21 cellular contexts compared by ENCODE assay signal in genomic region chr11:78459738-78460137, GRCh38. TPM values are rescaled to one million over a fixed set of nuclear protein-coding genes. Genes with fewer than 3 reads are reported as not detected.
DNase-seq lines count a peak whose midpoint lies in the region; ATAC-seq, FAIRE-seq and TF ChIP-seq lines count a peak whose summit lies in the region.
"Had no signal": no experiment of that assay in that cellular context is flagged by ENCODE, and none has a peak within 500 bp of the region (broad histone marks: within the 10 kb centered on the region; RNA-seq: fewer than 3 reads in every experiment).

No MANE protein-coding gene starts in this region.

- TF ChIP-seq CTCF in WTC11 (IDR thresholded peaks at IDR 0.05) (no peak), endothelial cell (IDR thresholded peaks at IDR 0.05; ENCODE audit: unreplicated experiment) (no peak), adrenal gland (IDR thresholded peaks at IDR 0.05) (no peak)

- H3K36me3 Mint-ChIP-seq in WTC11 (peaks cover 34% of the 10 kb centered on the region), endothelial cell (ENCODE audit: low read depth, unreplicated experiment) (peaks cover 23% of the 10 kb centered on the region), naive B cell (peaks cover 26 to 28% of the 10 kb centered on the region in 2 donors)

- intact Hi-C loops in adrenal gland (cut with DNase I): no loop called here

- no peak for DNase-seq in GM12892 (ENCODE audit: insufficient read length)
- no peak for DNase-seq in WTC11 (ENCODE audit: low spot score)
- no peak for DNase-seq in endothelial cell (ENCODE audit: low spot score)
- no peak for DNase-seq in naive B cell
- DNase-seq in adrenal gland: no peak
- DNase-seq in activated T-cell treated with anti-CD3 and anti-CD28 coated beads, Interleukin-2, amount 50 U/mL, for 1 hour: no peak
- DNase-seq in DMS53 (lab: John Stamatoyannopoulos, UW): no peak
- DNase-seq: BE2C; C1 segment of cervical spinal cord; CD4-positive, CD25-positive, alpha-beta regulatory T cell; CD8-positive, alpha-beta memory T cell; COR-L47; DMS 273 treated with DMSO at 0.1 percent for 48 hours; DMS79; GDM1; HCEC 1CT; KBM-7 had no signal

- H3K4me3 Mint-ChIP-seq in WTC11: no peak overlapping the region
- H3K4me3 Mint-ChIP-seq in endothelial cell (ENCODE audit: unreplicated experiment): peak overlapping the region; percentile 47
- H3K4me3 Mint-ChIP-seq in naive B cell: no peak overlapping the region
- H3K4me3 Mint-ChIP-seq: CD4-positive, CD25-positive, alpha-beta regulatory T cell; CD8-positive, alpha-beta memory T cell; GM23338; IgD-negative memory B cell had no signal

- 94 to 97% (median 95%) methylated on average over 4 of the region's 4 CpGs for WGBS in adrenal gland, 4 donors

- H3K4me3 ChIP-seq in adrenal gland: no peak overlapping the region
- H3K4me3 ChIP-seq: GM23338 had no signal

- H3K27ac Mint-ChIP-seq in WTC11: peak overlapping the region; percentile 55; the same call in 1 of the 2 replicates
- H3K27ac Mint-ChIP-seq in endothelial cell (ENCODE audit: unreplicated experiment): no peak overlapping the region
- H3K27ac Mint-ChIP-seq in naive B cell: peak overlapping the region in 5 of 6 donors; percentile 12 to 71 (median 35)

- H3K9me3 Mint-ChIP-seq in WTC11: no peaks in the 10 kb centered on the region
- H3K9me3 Mint-ChIP-seq in endothelial cell (ENCODE audit: unreplicated experiment): no peaks in the 10 kb centered on the region
- H3K9me3 Mint-ChIP-seq in naive B cell: peaks cover 0 to 6% (median 2%) of the 10 kb centered on the region in 7 donors
- H3K9me3 Mint-ChIP-seq: CD8-positive, alpha-beta memory T cell; GM23338 had no signal

- no peak for ATAC-seq in WTC11
- no peak for ATAC-seq in naive B cell (ENCODE audit: low read depth in 2 of 2)
- ATAC-seq in HG03520 (IDR thresholded peaks at IDR 0.05; ENCODE audit: unreplicated experiment): no peak
- ATAC-seq: GM23338, HepG2 had no signal

- H3K9me3 ChIP-seq in adrenal gland (replicated peaks in 1 of 3): no peaks in the 10 kb centered on the region
- H3K9me3 ChIP-seq: BE2C had no signal

- CTCF ChIA-PET in WTC11 (lab: Charles Lee): no interaction called here

- H3K27ac ChIP-seq in adrenal gland: no peak overlapping the region

- H3K4me1 ChIP-seq in adrenal gland (replicated peaks in 1 of 2): no peaks in the 10 kb centered on the region

- H3K27me3 Mint-ChIP-seq in WTC11 (ENCODE audit: low read depth) (no peaks in the 10 kb centered on the region), endothelial cell (ENCODE audit: unreplicated experiment) (peaks cover 5% of the 10 kb centered on the region), naive B cell (no peaks in the 10 kb centered on the region)
- H3K27me3 Mint-ChIP-seq: CD4-positive, CD25-positive, alpha-beta regulatory T cell; CD8-positive, alpha-beta memory T cell; IgD-negative memory B cell had no signal

- peak; percentile 14 for FAIRE-seq in GM12892 (lab: Jason Lieb, UNC)
- FAIRE-seq: HepG2 had no signal

- H3K36me3 ChIP-seq in adrenal gland (replicated peaks in 1 of 2): no peaks in the 10 kb centered on the region

- POLR2A ChIA-PET in WTC11 (lab: Charles Lee): no interaction called here

- no peak for TF ChIP-seq POLR2A in GM12892 (IDR thresholded peaks at IDR 0.05; ENCODE audit: low read depth, low read length)
- no peak for TF ChIP-seq POLR2A in adrenal gland (IDR thresholded peaks at IDR 0.05)

- H3K4me1 Mint-ChIP-seq in WTC11 (no peaks in the 10 kb centered on the region), endothelial cell (ENCODE audit: unreplicated experiment) (peaks cover 4% of the 10 kb centered on the region), naive B cell (peaks cover 7 to 21% (median 19%) of the 10 kb centered on the region in 3 donors)
- H3K4me1 Mint-ChIP-seq: GM23338 had no signal

- H3K27me3 ChIP-seq in adrenal gland: no peaks in the 10 kb centered on the region
- H3K27me3 ChIP-seq: BE2C had no signal

TF ChIP-seq in WTC11, 78 proteins besides CTCF, POLR2A, EP300 and RAD21:
- TF ChIP-seq NR1H2 (CRISPR knock-in tag; IDR thresholded peaks at IDR 0.05): no peak
- TF ChIP-seq ATF1 (CRISPR knock-in tag; IDR thresholded peaks at IDR 0.05): no peak
- TF ChIP-seq OVOL2 (CRISPR knock-in tag; IDR thresholded peaks at IDR 0.05; ENCODE audit: borderline replicate concordance): no peak
- TF ChIP-seq SMAD4 (CRISPR knock-in tag; IDR thresholded peaks at IDR 0.05): no peak
- no peak for TF ChIP-seq KAT7 (CRISPR knock-in tag; IDR thresholded peaks at IDR 0.05; ENCODE audit: borderline replicate concordance)
- TF ChIP-seq GTF2I (CRISPR knock-in tag; conservative IDR thresholded peaks at IDR 0.05): no peak
- TF ChIP-seq ZNF317 (CRISPR knock-in tag; IDR thresholded peaks at IDR 0.05; ENCODE audit: borderline replicate concordance, low read depth): no peak
- no peak for TF ChIP-seq ZNF423 (CRISPR knock-in tag; IDR thresholded peaks at IDR 0.05)
- TF ChIP-seq ZNF232 (CRISPR knock-in tag; IDR thresholded peaks at IDR 0.05): no peak
- TF ChIP-seq CREB1 (CRISPR knock-in tag; IDR thresholded peaks at IDR 0.05): no peak
- no peak for TF ChIP-seq ZNF416 (CRISPR knock-in tag; IDR thresholded peaks at IDR 0.05)

RNA-seq across cellular contexts. Expression of gene GAB2, which starts 42.1 kb away (rescaled TPM):
- polyA plus RNA-seq in GM12892 (2012; ENCODE audit: missing spikeins): 2.4 TPM
- total RNA-seq in WTC11 (2021) (8.5 to 10.6 TPM (median 9.7 TPM) in 3 replicates), endothelial cell (ENCODE audit: unreplicated experiment) (81.0 TPM), adrenal gland (10 to 100 TPM in 7 of 8 donors, 1 to 10 TPM in 1; 2.4 to 22.4 (median 18.5) TPM)
- polyA plus RNA-seq in naive B cell (ENCODE audit: low read depth in 6 of 6) (1 to 10 TPM in 4 of 6 donors, under 1 TPM in 2; 0.71 to 4.2 (median 2.2) TPM), adrenal gland (10 to 100 TPM in 1 of 3 donors, 1 to 10 TPM in 2; 3.6 to 10.7 (median 8.7) TPM)
- polyA plus RNA-seq: CD8-positive, alpha-beta memory T cell had no signal
